In the genomic region with DNA sequence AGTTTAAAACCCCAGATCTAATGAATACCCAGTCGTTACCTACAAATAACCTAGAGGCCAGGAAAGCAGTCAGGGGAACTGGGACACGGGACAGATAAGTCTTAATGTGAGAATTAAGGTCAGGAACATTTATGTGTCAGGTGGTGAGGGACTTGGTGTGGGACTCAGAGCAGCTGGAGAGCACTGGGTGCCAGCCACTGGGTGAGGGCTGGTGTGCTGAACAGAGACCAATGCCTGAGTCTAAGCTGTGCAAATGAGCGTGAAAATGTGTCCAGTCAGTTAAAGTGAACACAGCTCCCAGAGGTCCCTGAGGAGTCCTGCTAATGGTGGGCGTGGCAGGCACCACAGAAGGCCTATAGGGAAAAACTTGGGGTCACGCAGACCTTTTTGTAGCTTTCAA, we compare ENCODE assay signal across 30 cellular contexts.
"Had no signal": no experiment of that assay in that cellular context is flagged by ENCODE, and none has a peak within 500 bp of the region (broad histone marks: within the 10 kb centered on the region; RNA-seq: fewer than 3 reads in every experiment).

No MANE protein-coding gene starts in this region.

- H3K27me3 ChIP-seq: adrenal gland, cardiac muscle cell, colonic mucosa, gastroesophageal sphincter, right atrium auricular region, transverse colon had no signal

- H3K4me1 ChIP-seq: adrenal gland, colonic mucosa, psoas muscle, right atrium auricular region, transverse colon had no signal

- H3K9me3 ChIP-seq: adrenal gland, colonic mucosa, gastroesophageal sphincter, psoas muscle, right atrium auricular region, transverse colon had no signal

- H3K4me3 ChIP-seq: adrenal gland, cardiac muscle cell, colonic mucosa, gastroesophageal sphincter, psoas muscle, right atrium auricular region, transverse colon had no signal

- H3K4me3 Mint-ChIP-seq: activated naive CD4-positive, alpha-beta T cell treated with anti-CD3 and anti-CD28 coated beads for 36 hours; activated naive CD8-positive, alpha-beta T cell treated with anti-CD3 and anti-CD28 coated beads for 36 hours; activated T-helper 1 cell treated with anti-CD3 and anti-CD28 coated beads, Interleukin-12 subunit alpha, Interleukin-12 subunit beta, Interleukin-2, Interleukin-4 antibody, amounts not matched to agents 30 ng/mL and 10 ng/mL and 1 ng/mL, durations not matched to agents 14 hours and 24 hours and 36 hours; brain; nephron; stimulated activated naive B cell treated with anti-CD40 and anti-IgM and Interleukin-4, amounts not matched to agents 10 μg/mL and 1 μg/mL and 100 μg/mL, for 72 hours had no signal

- H3K36me3 ChIP-seq: adrenal gland, cardiac muscle cell, colonic mucosa, gastroesophageal sphincter, right atrium auricular region, transverse colon, WERI-Rb-1 had no signal

- H3K27ac Mint-ChIP-seq: activated naive CD4-positive, alpha-beta T cell treated with anti-CD3 and anti-CD28 coated beads for 36 hours; activated naive CD8-positive, alpha-beta T cell treated with anti-CD3 and anti-CD28 coated beads for 36 hours; activated T-helper 1 cell treated with anti-CD3 and anti-CD28 coated beads, Interleukin-12 subunit alpha, Interleukin-12 subunit beta, Interleukin-2, Interleukin-4 antibody, amounts not matched to agents 30 ng/mL and 10 ng/mL and 1 ng/mL, durations not matched to agents 14 hours and 24 hours and 36 hours; stimulated activated naive B cell treated with anti-CD40 and anti-IgM and Interleukin-4, amounts not matched to agents 10 μg/mL and 1 μg/mL and 100 μg/mL, for 72 hours had no signal

- H3K27ac ChIP-seq: adrenal gland, cardiac muscle cell, colonic mucosa, gastroesophageal sphincter, psoas muscle, right atrium auricular region, transverse colon, WERI-Rb-1 had no signal

- H3K9me3 Mint-ChIP-seq: activated naive CD4-positive, alpha-beta T cell treated with anti-CD3 and anti-CD28 coated beads for 36 hours; activated naive CD8-positive, alpha-beta T cell treated with anti-CD3 and anti-CD28 coated beads for 36 hours; activated T-helper 1 cell treated with anti-CD3 and anti-CD28 coated beads, Interleukin-12 subunit alpha, Interleukin-12 subunit beta, Interleukin-2, Interleukin-4 antibody, amounts not matched to agents 30 ng/mL and 10 ng/mL and 1 ng/mL, durations not matched to agents 14 hours and 24 hours and 36 hours; nephron; stimulated activated naive B cell treated with anti-CD40 and anti-IgM and Interleukin-4, amounts not matched to agents 10 μg/mL and 1 μg/mL and 100 μg/mL, for 72 hours had no signal

- ATAC-seq: activated CD4-positive, CD25-positive, alpha-beta regulatory T cell treated with anti-CD3 and anti-CD28 coated beads, Interleukin-2, amount 50 U/mL, for 24 hours; gastroesophageal sphincter; left colon; stimulated activated naive B cell treated with anti-CD40 and anti-IgM and Interleukin-4, amounts not matched to agents 10 μg/mL and 1 μg/mL and 100 μg/mL, for 72 hours had no signal

- H3K4me1 Mint-ChIP-seq: activated naive CD8-positive, alpha-beta T cell treated with anti-CD3 and anti-CD28 coated beads for 36 hours had no signal

- DNase-seq: activated CD4-positive, alpha-beta T cell treated with anti-CD3 and anti-CD28 coated beads for 48 hours; activated CD4-positive, alpha-beta T cell treated with anti-CD3 and anti-CD28 coated beads, Interleukin-2, amount 50 U/mL, for 48 hours; activated CD8-positive, alpha-beta memory T cell treated with anti-CD3 and anti-CD28 coated beads, Interleukin-2, amount 50 U/mL, for 4 hours; activated effector memory CD4-positive, alpha-beta T cell treated with anti-CD3 and anti-CD28 coated beads, Interleukin-2, amount 50 U/mL, for 16 hours; activated naive CD4-positive, alpha-beta T cell treated with anti-CD3 and anti-CD28 coated beads for 36 hours; activated naive CD8-positive, alpha-beta T cell treated with anti-CD3 and anti-CD28 coated beads for 36 hours; activated T-cell treated with anti-CD3 and anti-CD28 coated beads, Interleukin-2, amount 50 U/mL, for 1 hour; adrenal gland; aorta; cerebellar nuclear complex; colonic mucosa; effector CD8-positive, alpha-beta T cell; head of caudate nucleus; hippocampal formation; kidney; left colon; mammary epithelial cell; psoas muscle; stimulated activated CD4-positive, alpha-beta T cell treated with anti-CD3 and anti-CD28 coated beads, Interleukin-15, amount 100 ng/mL, for 24 hours; stimulated activated CD4-positive, alpha-beta T cell treated with anti-CD3 and anti-CD28 coated beads, Interleukin-2, amount 100 ng/mL, for 24 hours; stimulated activated naive B cell treated with anti-CD40 and anti-IgM and Interleukin-4, amounts not matched to agents 10 μg/mL and 1 μg/mL and 100 μg/mL, for 72 hours; transverse colon; WERI-Rb-1 had no signal
